23 cellular contexts compared by ENCODE assay signal in genomic region chr3:66538390-66538789, GRCh38. TPM values are rescaled to one million over a fixed set of nuclear protein-coding genes. Genes with fewer than 3 reads are reported as not detected.
DNase-seq lines count a peak whose midpoint lies in the region; TF ChIP-seq lines count a peak whose summit lies in the region.
"Had no signal": no experiment of that assay in that cellular context is flagged by ENCODE, and none has a peak within 500 bp of the region (broad histone marks: within the 10 kb centered on the region; RNA-seq: fewer than 3 reads in every experiment).

No MANE protein-coding gene starts in this region.

- H3K36me3 ChIP-seq in SK-N-MC (ENCODE audit: insufficient read depth, low read length) (no peaks in the 10 kb centered on the region), neuron (ENCODE audit: insufficient read depth, low read length) (no peaks in the 10 kb centered on the region)
- H3K36me3 ChIP-seq: BE2C, MG63 had no signal

- 0 out of 2 replicates have a peak overlapping the region, but pooled peaks have one; percentile 36 for H3K4me3 ChIP-seq in SK-N-MC
- no peak overlapping the region for H3K4me3 ChIP-seq in neuron (ENCODE audit: low read length)
- H3K4me3 ChIP-seq: K562, MG63 had no signal

- H2AFZ ChIP-seq in neuron (ENCODE audit: low read depth, low read length): peak overlapping the region; percentile 79

- TF ChIP-seq CTCF in HFFc6 (IDR thresholded peaks at IDR 0.05): no peak

- no peaks in the 10 kb centered on the region for H3K27me3 ChIP-seq in neuron (ENCODE audit: insufficient read depth, low read length)
- H3K27me3 ChIP-seq: BE2C, MG63 had no signal

- H3K4me3 Mint-ChIP-seq in HFFc6: no peak overlapping the region
- H3K4me3 Mint-ChIP-seq: CD14-positive monocyte; CD8-positive, alpha-beta memory T cell had no signal

- H3K9me3 ChIP-seq in SK-N-MC (ENCODE audit: low read depth, low read length) (no peaks in the 10 kb centered on the region), neuron (ENCODE audit: low read length) (no peaks in the 10 kb centered on the region)
- H3K9me3 ChIP-seq: BE2C, MG63 had no signal

- H3K36me3 Mint-ChIP-seq in HFFc6 (ENCODE audit: low read depth): no peaks in the 10 kb centered on the region
- H3K36me3 Mint-ChIP-seq: CD14-positive monocyte had no signal

- DNase-seq in SK-N-MC (ENCODE audit: low read depth, low spot score): no peak
- DNase-seq in inferior parietal cortex (ENCODE audit: extremely low spot score): peak; percentile 15
- no peak for DNase-seq in stimulated activated CD4-positive, alpha-beta T cell treated with anti-CD3 and anti-CD28 coated beads, Interleukin-1b, Interleukin-23, amount 100 ng/mL, for 48 hours
- DNase-seq in activated T-cell treated with anti-CD3 and anti-CD28 coated beads, Interleukin-2, amount 50 U/mL, for 1 hour: no peak
- no peak for DNase-seq in HFFc6
- DNase-seq in mucosa of gallbladder (ENCODE audit: low spot score): no peak
- DNase-seq: BE2C; CD8-positive, alpha-beta memory T cell; DMS79 treated with DMSO at 0.1 percent for 48 hours; GF-D8; MG63; NCI-H1105 treated with DMSO at 0.1 percent for 48 hours; NCI-H146; NCI-H2029 treated with DMSO at 0.1 percent for 48 hours; NCI-H2227 treated with DMSO at 0.1 percent for 48 hours; NCI-H510A; NCI-H69; SHP77 had no signal

- H3K9me3 Mint-ChIP-seq in HFFc6: peaks cover under 1% of the 10 kb centered on the region; the same call in 1 of the 2 replicates

- no peaks in the 10 kb centered on the region for H3K4me1 Mint-ChIP-seq in HFFc6 (ENCODE audit: low read depth)
- H3K4me1 Mint-ChIP-seq: CD14-positive monocyte; CD8-positive, alpha-beta memory T cell had no signal

- peaks cover 8% of the 10 kb centered on the region for H3K4me1 ChIP-seq in neuron (ENCODE audit: insufficient read depth, low read length)
- H3K4me1 ChIP-seq: BE2C had no signal

- H3K9ac ChIP-seq in SK-N-MC (ENCODE audit: insufficient read length): peak overlapping the region; percentile 62

- no peak overlapping the region for H3K27ac Mint-ChIP-seq in HFFc6
- H3K27ac Mint-ChIP-seq: CD14-positive monocyte; CD8-positive, alpha-beta memory T cell had no signal

- no peaks in the 10 kb centered on the region for H3K27me3 Mint-ChIP-seq in HFFc6 (ENCODE audit: insufficient read depth)
- H3K27me3 Mint-ChIP-seq: CD8-positive, alpha-beta memory T cell had no signal

- H3K27ac ChIP-seq in SK-N-MC (peak overlapping the region; percentile 98), temporal lobe (ENCODE audit: low read depth, low read length) (peak overlapping the region; percentile 19)
- H3K27ac ChIP-seq: RWPE1 had no signal

RNA-seq across cellular contexts. Expression of gene LRIG1, which starts 37.6 kb away (rescaled TPM):
- 41.3 TPM for total RNA-seq in temporal lobe
- total RNA-seq in HFFc6 (2021; fragmentation: NEBNext Ultra II Directional; extraction: Animal tissue kit (Norgen Biotek cat#: 25700)): 1 to 10 TPM; 1.7 to 2.7 (median 2.2) TPM
- 64.4 TPM for total RNA-seq in mucosa of gallbladder

Comparison
In these comparisons a context has a peak if more than half of its experiments do, and no peak if none do; other contexts are left out.
1. RNA of gene LRIG1, which starts 37.6 kb away (total RNA-seq): 64.4 TPM in mucosa of gallbladder (single experiment) and 41.3 TPM in temporal lobe (single experiment); 1.7 to 2.7 TPM in HFFc6; every median in the first group is over 10 times any median in the second.